ENCODE assay signal across 17 cellular contexts in genomic region chr22:29209624-29209929, GRCh38. TPM values are rescaled to one million over a fixed set of nuclear protein-coding genes. Genes with fewer than 3 reads are reported as not detected.
DNase-seq lines count a peak whose midpoint lies in the region; ATAC-seq and TF ChIP-seq lines count a peak whose summit lies in the region.
"Had no signal": no experiment of that assay in that cellular context is flagged by ENCODE, and none has a peak within 500 bp of the region (broad histone marks: within the 10 kb centered on the region; RNA-seq: fewer than 3 reads in every experiment).

No MANE protein-coding gene starts in this region.

- no peak overlapping the region for H2BK12ac ChIP-seq in neuronal stem cell (ENCODE audit: low read length)

- no peak overlapping the region for H2BK120ac ChIP-seq in neuronal stem cell (ENCODE audit: low read depth, low read length)

- no peak overlapping the region for H3K4ac ChIP-seq in neuronal stem cell (ENCODE audit: low read length)

- no peak overlapping the region for H3K9ac ChIP-seq in neuronal stem cell (ENCODE audit: low read depth, low read length, poor library complexity)

- no peak overlapping the region for H3K14ac ChIP-seq in neuronal stem cell (ENCODE audit: low read length)

- no peaks in the 10 kb centered on the region for H3K9me3 Mint-ChIP-seq in activated T-helper 1 cell treated with anti-CD3 and anti-CD28 coated beads, Interleukin-12 subunit alpha, Interleukin-12 subunit beta, Interleukin-2, Interleukin-4 antibody, amounts not matched to agents 30 ng/mL and 10 ng/mL and 1 ng/mL, durations not matched to agents 14 hours and 24 hours and 36 hours

- no peak overlapping the region for H2AFZ ChIP-seq in neuronal stem cell (ENCODE audit: low read length)

- DNase-seq in GM06990 (ENCODE audit: extremely low read depth, insufficient read length) (no peak), NB4 (ENCODE audit: low read depth) (no peak), epithelial cell of esophagus (ENCODE audit: low read depth) (peak; percentile 45), neuronal stem cell (ENCODE audit: low spot score) (no peak), NCI-H774 (lab: John Stamatoyannopoulos, UW) (no peak)
- DNase-seq in stimulated activated naive CD8-positive, alpha-beta T cell treated with anti-CD3 and anti-CD28 coated beads, Interleukin-15, Interleukin-2, amounts not matched to agents 100 U/mL and 50 U/mL, for 24 hours: no peak
- DNase-seq in activated T-helper 1 cell treated with anti-CD3 and anti-CD28 coated beads, Interleukin-12 subunit alpha, Interleukin-12 subunit beta, Interleukin-2, Interleukin-4 antibody, amounts not matched to agents 30 ng/mL and 10 ng/mL and 1 ng/mL, durations not matched to agents 14 hours and 24 hours and 36 hours (ENCODE audit: low spot score): no peak
- DNase-seq: DMS 273 treated with DMSO at 0.1 percent for 48 hours, EL, KBM-7, MM.1S, NCI-H1930, NCI-H2171, NCI-H446 treated with DMSO at 0.1 percent for 48 hours, SJCRH30, SW 1271 had no signal

- H2BK15ac ChIP-seq in neuronal stem cell (ENCODE audit: low read length): peak overlapping the region; percentile 50

- H2BK5ac ChIP-seq in neuronal stem cell (ENCODE audit: low read length): peak overlapping the region; percentile 72

- no peak overlapping the region for H4K91ac ChIP-seq in neuronal stem cell (ENCODE audit: low read depth, low read length, poor library complexity)

- no peak for TF ChIP-seq CTCF in GM06990 (IDR thresholded peaks at IDR 0.05; ENCODE audit: insufficient read depth, low read length, poor library complexity, severe bottlenecking)
- no peak for TF ChIP-seq CTCF in NB4 (IDR thresholded peaks at IDR 0.05; ENCODE audit: low read depth, low read length)
- no peak for TF ChIP-seq CTCF in epithelial cell of esophagus (IDR thresholded peaks at IDR 0.05; ENCODE audit: insufficient read depth, low read depth, low read length, missing control alignments)

- peak overlapping the region; percentile 79 for H3K18ac ChIP-seq in neuronal stem cell (ENCODE audit: low read length)

- H3K9me3 ChIP-seq in neuronal stem cell (replicated peaks in 1 of 2; ENCODE audit: control insufficient read depth in 2 of 2, insufficient read depth in 1 of 2, low read depth in 1 of 2, low read length in 2 of 2): peaks cover 0 to 3% of the 10 kb centered on the region in 2 donors
- H3K9me3 ChIP-seq: SJCRH30 had no signal

- H4K8ac ChIP-seq in neuronal stem cell (ENCODE audit: low read depth, low read length): no peak overlapping the region

- no peak for TF ChIP-seq POLR2A in NB4 (IDR thresholded peaks at IDR 0.05; ENCODE audit: extremely low read depth, insufficient read length)

- peaks cover 42% of the 10 kb centered on the region for H3K27me3 Mint-ChIP-seq in activated T-helper 1 cell treated with anti-CD3 and anti-CD28 coated beads, Interleukin-12 subunit alpha, Interleukin-12 subunit beta, Interleukin-2, Interleukin-4 antibody, amounts not matched to agents 30 ng/mL and 10 ng/mL and 1 ng/mL, durations not matched to agents 14 hours and 24 hours and 36 hours (ENCODE audit: insufficient read depth)

- intact Hi-C loops in activated T-helper 1 cell treated with anti-CD3 and anti-CD28 coated beads, Interleukin-12 subunit alpha, Interleukin-12 subunit beta, Interleukin-2, Interleukin-4 antibody, amounts not matched to agents 30 ng/mL and 10 ng/mL and 1 ng/mL, durations not matched to agents 14 hours and 24 hours and 36 hours (cut with micrococcal nuclease): no loop called here

- no peak overlapping the region for H3K27ac Mint-ChIP-seq in activated T-helper 1 cell treated with anti-CD3 and anti-CD28 coated beads, Interleukin-12 subunit alpha, Interleukin-12 subunit beta, Interleukin-2, Interleukin-4 antibody, amounts not matched to agents 30 ng/mL and 10 ng/mL and 1 ng/mL, durations not matched to agents 14 hours and 24 hours and 36 hours

- H3K36me3 ChIP-seq in GM06990 (ENCODE audit: control insufficient read depth, insufficient read depth, low read length) (no peaks in the 10 kb centered on the region), neuronal stem cell (replicated peaks in 1 of 2; ENCODE audit: control insufficient read depth in 2 of 2, insufficient read depth in 2 of 2, low read length in 2 of 2) (peaks cover 2 to 11% of the 10 kb centered on the region in 2 donors)
- H3K36me3 ChIP-seq: SJCRH30 had no signal

- peak overlapping the region; percentile 91 for H3K4me3 ChIP-seq in GM06990 (replicated peaks; ENCODE audit: low read depth, low read length)
- peak overlapping the region; percentile 40 for H3K4me3 ChIP-seq in NB4 (ENCODE audit: low read depth, low read length)
- no peak overlapping the region for H3K4me3 ChIP-seq in epithelial cell of esophagus (ENCODE audit: low read length)
- no peak overlapping the region for H3K4me3 ChIP-seq in neuronal stem cell (ENCODE audit: low read length in 2 of 2)
- H3K4me3 ChIP-seq: SJCRH30 had no signal

- H3K4me1 Mint-ChIP-seq in activated T-helper 1 cell treated with anti-CD3 and anti-CD28 coated beads, Interleukin-12 subunit alpha, Interleukin-12 subunit beta, Interleukin-2, Interleukin-4 antibody, amounts not matched to agents 30 ng/mL and 10 ng/mL and 1 ng/mL, durations not matched to agents 14 hours and 24 hours and 36 hours (ENCODE audit: low read depth): no peaks in the 10 kb centered on the region

- H2AK5ac ChIP-seq in neuronal stem cell (ENCODE audit: low read depth, low read length): peak overlapping the region; percentile 94

- WGBS in neuronal stem cell (ENCODE audit: extremely low coverage in 2 of 2, insufficient read length in 2 of 2, insufficient replicate concordance in 1 of 2), 2 donors: no CpG with 5 or more reads among the region's 3 CpGs

- peaks cover 33 to 34% of the 10 kb centered on the region in 2 donors for H3K4me1 ChIP-seq in neuronal stem cell (ENCODE audit: control insufficient read depth in 2 of 2, insufficient read depth in 1 of 2, low read depth in 1 of 2, low read length in 2 of 2)
- H3K4me1 ChIP-seq: SJCRH30 had no signal

- H3K27ac ChIP-seq in neuronal stem cell (replicated peaks; ENCODE audit: low read length): no peak overlapping the region
- H3K27ac ChIP-seq: SJCRH30 had no signal

- H3K27me3 ChIP-seq in GM06990 (replicated peaks; ENCODE audit: control insufficient read depth, insufficient read depth, low read length): no peaks in the 10 kb centered on the region
- H3K27me3 ChIP-seq in neuronal stem cell (ENCODE audit: control insufficient read depth in 3 of 3, insufficient read depth in 3 of 3, low read depth in 1 of 3, low read length in 3 of 3): peaks cover 0 to 7% (median 0%) of the 10 kb centered on the region in 3 experiments
- H3K27me3 ChIP-seq: SJCRH30 had no signal

- H3K4me2 ChIP-seq in neuronal stem cell (ENCODE audit: insufficient read depth, low read length, poor library complexity, severe bottlenecking): no peak overlapping the region

- ATAC-seq in stimulated activated naive CD8-positive, alpha-beta T cell treated with anti-CD3 and anti-CD28 coated beads, Interleukin-15, Interleukin-2, amounts not matched to agents 100 U/mL and 50 U/mL, for 24 hours: no peak

- H3K23ac ChIP-seq in neuronal stem cell (ENCODE audit: low read depth, low read length, poor library complexity): no peak overlapping the region

- no peak overlapping the region for H3K4me3 Mint-ChIP-seq in activated T-helper 1 cell treated with anti-CD3 and anti-CD28 coated beads, Interleukin-12 subunit alpha, Interleukin-12 subunit beta, Interleukin-2, Interleukin-4 antibody, amounts not matched to agents 30 ng/mL and 10 ng/mL and 1 ng/mL, durations not matched to agents 14 hours and 24 hours and 36 hours

- H3K36me3 Mint-ChIP-seq in activated T-helper 1 cell treated with anti-CD3 and anti-CD28 coated beads, Interleukin-12 subunit alpha, Interleukin-12 subunit beta, Interleukin-2, Interleukin-4 antibody, amounts not matched to agents 30 ng/mL and 10 ng/mL and 1 ng/mL, durations not matched to agents 14 hours and 24 hours and 36 hours (ENCODE audit: low read depth): no peaks in the 10 kb centered on the region

- H3K79me1 ChIP-seq in neuronal stem cell (ENCODE audit: low read depth, low read length): peaks cover 7% of the 10 kb centered on the region

RNA-seq across cellular contexts. Expression of gene EMID1, which starts 3.9 kb away (rescaled TPM):
- 10.7 TPM for polyA plus RNA-seq in neuronal stem cell (2013, experiment 1 of 2)
- 10.3 TPM for polyA plus RNA-seq in neuronal stem cell (2013, experiment 2 of 2)
- total RNA-seq in activated T-helper 1 cell treated with anti-CD3 and anti-CD28 coated beads, Interleukin-12 subunit alpha, Interleukin-12 subunit beta, Interleukin-2, Interleukin-4 antibody, amounts not matched to agents 30 ng/mL and 10 ng/mL and 1 ng/mL, durations not matched to agents 14 hours and 24 hours and 36 hours: not detected in 2 replicates
- total RNA-seq: RPMI7951 had no signal

RNA-seq across cellular contexts. Expression of gene RHBDD3, which starts 58.2 kb away (rescaled TPM):
- 25.1 TPM for polyA plus RNA-seq in neuronal stem cell (2013, experiment 1 of 2)
- polyA plus RNA-seq in neuronal stem cell (2013, experiment 2 of 2): 24.1 TPM
- total RNA-seq in activated T-helper 1 cell treated with anti-CD3 and anti-CD28 coated beads, Interleukin-12 subunit alpha, Interleukin-12 subunit beta, Interleukin-2, Interleukin-4 antibody, amounts not matched to agents 30 ng/mL and 10 ng/mL and 1 ng/mL, durations not matched to agents 14 hours and 24 hours and 36 hours: 53.3 and 59.4 TPM in 2 replicates

RNA-seq across cellular contexts. Expression of gene EWSR1, which starts 58.5 kb away (rescaled TPM):
- 271 TPM for polyA plus RNA-seq in neuronal stem cell (2013, experiment 1 of 2)
- polyA plus RNA-seq in neuronal stem cell (2013, experiment 2 of 2): 267 TPM
- total RNA-seq in activated T-helper 1 cell treated with anti-CD3 and anti-CD28 coated beads, Interleukin-12 subunit alpha, Interleukin-12 subunit beta, Interleukin-2, Interleukin-4 antibody, amounts not matched to agents 30 ng/mL and 10 ng/mL and 1 ng/mL, durations not matched to agents 14 hours and 24 hours and 36 hours: 454 and 463 TPM in 2 replicates

Comparison
In these comparisons a context has a peak if more than half of its experiments do, and no peak if none do; other contexts are left out.
1. H3K4me3 ChIP-seq: peak in GM06990 (single experiment) and NB4 (single experiment); none in epithelial cell of esophagus (single experiment) and neuronal stem cell (0 of 2).